Comparison of ENCODE assay signal across 19 cellular contexts in the genomic region with DNA sequence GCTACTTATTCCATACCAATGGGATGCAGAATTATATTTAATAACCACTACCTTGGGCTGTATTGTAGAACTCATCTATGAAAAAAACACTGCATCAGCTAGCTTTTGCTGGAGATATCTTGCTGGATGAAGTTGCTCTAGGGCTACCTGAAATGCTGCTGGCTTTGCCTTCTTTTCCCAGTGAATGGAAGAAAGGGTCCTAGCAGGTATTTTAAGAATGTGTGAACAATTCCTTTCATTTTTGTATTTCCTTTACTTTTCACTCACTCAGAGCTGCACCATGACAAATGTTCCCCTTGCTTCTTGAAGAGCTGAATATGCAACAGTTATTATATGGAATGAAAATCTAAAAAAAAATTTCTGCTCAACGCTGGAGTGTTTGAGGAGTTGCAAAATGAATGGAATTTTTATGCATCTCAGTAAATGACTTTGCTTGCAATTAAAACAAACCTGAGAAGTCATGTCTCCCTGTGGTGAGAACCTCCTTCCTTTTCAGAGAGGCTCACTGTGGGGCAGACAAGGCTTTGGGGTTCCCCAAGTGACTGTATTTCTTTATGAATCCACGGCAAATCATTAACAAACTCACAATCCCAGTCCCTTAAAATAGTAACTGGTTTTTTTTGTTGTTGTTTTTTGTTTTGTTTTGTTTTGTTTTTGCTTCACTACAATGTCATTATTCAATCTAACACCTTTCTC.
"Had no signal": no experiment of that assay in that cellular context is flagged by ENCODE, and none has a peak within 500 bp of the region (broad histone marks: within the 10 kb centered on the region; RNA-seq: fewer than 3 reads in every experiment).

No MANE protein-coding gene starts in this region.

- H3K9me3 Mint-ChIP-seq: dendritic cell treated with granulocyte-macrophage colony-stimulating factor and Interleukin-4, amounts not matched to agents 40 ng/mL and 50 ng/mL, for 4 days had no signal

- H3K27ac Mint-ChIP-seq: dendritic cell treated with granulocyte-macrophage colony-stimulating factor and Interleukin-4, amounts not matched to agents 40 ng/mL and 50 ng/mL, for 4 days; naive thymus-derived CD4-positive, alpha-beta T cell; nephron progenitor cell had no signal

- ATAC-seq: foreskin keratinocyte; left colon; left ventricle myocardium superior; naive thymus-derived CD4-positive, alpha-beta T cell; sciatic nerve had no signal

- DNase-seq: erythroblast; foreskin keratinocyte; left colon; left ventricle myocardium superior; mesenchymal stem cell; naive thymus-derived CD4-positive, alpha-beta T cell; nephron progenitor cell; posterior cingulate gyrus; spleen; stimulated activated CD4-positive, alpha-beta T cell treated with anti-CD3 and anti-CD28 coated beads, Interleukin-2, amount 100 ng/mL, for 24 hours; stimulated activated CD4-positive, alpha-beta T cell treated with anti-CD3 and anti-CD28 coated beads, Interleukin-4, amount 100 ng/mL, for 4 hours; stimulated activated naive CD4-positive, alpha-beta T cell; stomach; substantia nigra; transverse colon had no signal

- H3K4me1 Mint-ChIP-seq: naive thymus-derived CD4-positive, alpha-beta T cell had no signal

- H3K4me1 ChIP-seq: foreskin keratinocyte, spleen, stomach, transverse colon had no signal

- H3K27me3 Mint-ChIP-seq: dendritic cell treated with granulocyte-macrophage colony-stimulating factor and Interleukin-4, amounts not matched to agents 40 ng/mL and 50 ng/mL, for 4 days had no signal

- H3K27ac ChIP-seq: foreskin keratinocyte, spleen, stomach, thoracic aorta, transverse colon had no signal

- H3K36me3 Mint-ChIP-seq: naive thymus-derived CD4-positive, alpha-beta T cell had no signal

- H3K9me3 ChIP-seq: stomach, thoracic aorta, transverse colon had no signal

- H3K4me3 ChIP-seq: lung, spleen, stomach, thoracic aorta, transverse colon had no signal

- H3K4me3 Mint-ChIP-seq: dendritic cell treated with granulocyte-macrophage colony-stimulating factor and Interleukin-4, amounts not matched to agents 40 ng/mL and 50 ng/mL, for 4 days; naive thymus-derived CD4-positive, alpha-beta T cell; nephron progenitor cell had no signal

- H3K27me3 ChIP-seq: foreskin keratinocyte, spleen, stomach, transverse colon had no signal

- H3K36me3 ChIP-seq: spleen, stomach, thoracic aorta, transverse colon had no signal
